In genomic region chr1:211259596-211260126, GRCh38 we compare ENCODE assay signal across 8 cellular contexts. TPM values are rescaled to one million over a fixed set of nuclear protein-coding genes. Genes with fewer than 3 reads are reported as not detected.
DNase-seq lines count a peak whose midpoint lies in the region; ATAC-seq and TF ChIP-seq lines count a peak whose summit lies in the region.

No MANE protein-coding gene starts in this region.

- POLR2A ChIA-PET in activated CD4-positive, alpha-beta T cell treated with anti-CD3 and anti-CD28 coated beads, Interleukin-2, amount 10 ng/mL, durations not matched to agents 7 days and 5 days (lab: Charles Lee), result no interaction called here

- H3K9me3 Mint-ChIP-seq in CD4-positive, CD25-positive, alpha-beta regulatory T cell, result peaks cover 0 to 1% (median 0%) of the 10 kb centered on the region in 7 donors
- no peaks in the 10 kb centered on the region for H3K9me3 Mint-ChIP-seq in activated CD4-positive, alpha-beta T cell treated with anti-CD3 and anti-CD28 coated beads, Interleukin-2, amount 10 ng/mL, durations not matched to agents 7 days and 5 days

- peaks cover 2% of the 10 kb centered on the region for H3K36me3 ChIP-seq in CD4-positive, CD25-positive, alpha-beta regulatory T cell (ENCODE audit: control insufficient read depth, insufficient read depth, low read length)
- H3K36me3 ChIP-seq in esophagus (ENCODE audit: control insufficient read depth in 2 of 2, insufficient read depth in 2 of 2, low read length in 1 of 2), result no peaks in the 10 kb centered on the region
- no peaks in the 10 kb centered on the region for H3K36me3 ChIP-seq in muscle layer of duodenum (ENCODE audit: control insufficient read depth in 1 of 2, insufficient read depth in 2 of 2, low read length in 2 of 2)
- H3K36me3 ChIP-seq in testis (ENCODE audit: low read depth, missing control alignments), result no peaks in the 10 kb centered on the region

- no peaks in the 10 kb centered on the region for H3K27me3 ChIP-seq in CD4-positive, CD25-positive, alpha-beta regulatory T cell (ENCODE audit: control insufficient read depth, insufficient read depth, low read length)
- H3K27me3 ChIP-seq in esophagus (ENCODE audit: control insufficient read depth in 1 of 2, insufficient read depth in 2 of 2, low read length in 2 of 2), result no peaks in the 10 kb centered on the region
- H3K27me3 ChIP-seq in muscle layer of duodenum (ENCODE audit: low read depth, low read length), result no peaks in the 10 kb centered on the region
- H3K27me3 ChIP-seq in testis, result no peaks in the 10 kb centered on the region

- TF ChIP-seq CTCF in testis (IDR thresholded peaks at IDR 0.05), result no peak

- peaks cover 18 to 39% (median 24%) of the 10 kb centered on the region in 4 donors for H3K4me1 Mint-ChIP-seq in CD4-positive, CD25-positive, alpha-beta regulatory T cell
- H3K4me1 Mint-ChIP-seq in activated CD4-positive, alpha-beta T cell treated with anti-CD3 and anti-CD28 coated beads, Interleukin-2, amount 10 ng/mL, durations not matched to agents 7 days and 5 days, result peaks cover 30% of the 10 kb centered on the region

- H3K9me3 ChIP-seq in CD4-positive, CD25-positive, alpha-beta regulatory T cell (ENCODE audit: control insufficient read depth in 2 of 2, low read length in 2 of 2), result no peaks in the 10 kb centered on the region
- H3K9me3 ChIP-seq in esophagus (ENCODE audit: control insufficient read depth in 2 of 2, insufficient read depth in 1 of 2, low read depth in 1 of 2, low read length in 1 of 2) (no peaks in the 10 kb centered on the region), muscle layer of duodenum (ENCODE audit: control insufficient read depth in 1 of 2, low read length in 2 of 2) (no peaks in the 10 kb centered on the region), testis (no peaks in the 10 kb centered on the region)

- peak overlapping the region; percentile 84 to 93 (median 86) for H3K27ac Mint-ChIP-seq in CD4-positive, CD25-positive, alpha-beta regulatory T cell
- peak overlapping the region; percentile 94 for H3K27ac Mint-ChIP-seq in activated CD4-positive, alpha-beta T cell treated with anti-CD3 and anti-CD28 coated beads, Interleukin-2, amount 10 ng/mL, durations not matched to agents 7 days and 5 days

- H3K27me3 Mint-ChIP-seq in CD4-positive, CD25-positive, alpha-beta regulatory T cell, result peaks cover 6% of the 10 kb centered on the region
- H3K27me3 Mint-ChIP-seq in activated CD4-positive, alpha-beta T cell treated with anti-CD3 and anti-CD28 coated beads, Interleukin-2, amount 10 ng/mL, durations not matched to agents 7 days and 5 days, result no peaks in the 10 kb centered on the region

- H3K4me1 ChIP-seq in CD4-positive, CD25-positive, alpha-beta regulatory T cell (ENCODE audit: control insufficient read depth, insufficient read depth, low read length, poor library complexity, severe bottlenecking), result peaks cover 19% of the 10 kb centered on the region
- H3K4me1 ChIP-seq in esophagus (ENCODE audit: control insufficient read depth in 2 of 2, insufficient read depth in 2 of 2, low read length in 1 of 2) (no peaks in the 10 kb centered on the region), muscle layer of duodenum (ENCODE audit: control insufficient read depth in 1 of 2, insufficient read depth in 2 of 2, low read length in 2 of 2) (peaks cover 16 to 20% of the 10 kb centered on the region in 2 donors), testis (peaks cover 14% of the 10 kb centered on the region)

- peak overlapping the region; percentile 87 to 99 (median 94) for H3K4me3 Mint-ChIP-seq in CD4-positive, CD25-positive, alpha-beta regulatory T cell
- peak overlapping the region; percentile 93 for H3K4me3 Mint-ChIP-seq in activated CD4-positive, alpha-beta T cell treated with anti-CD3 and anti-CD28 coated beads, Interleukin-2, amount 10 ng/mL, durations not matched to agents 7 days and 5 days

- H3K36me3 Mint-ChIP-seq in CD4-positive, CD25-positive, alpha-beta regulatory T cell, result peaks cover 9% of the 10 kb centered on the region
- H3K36me3 Mint-ChIP-seq in activated CD4-positive, alpha-beta T cell treated with anti-CD3 and anti-CD28 coated beads, Interleukin-2, amount 10 ng/mL, durations not matched to agents 7 days and 5 days (ENCODE audit: low read depth), result peaks cover 15% of the 10 kb centered on the region

- intact Hi-C loops in testis (cut with DNase I; ENCODE audit: low total_unique reads), result no loop called here

- ATAC-seq in CD4-positive, CD25-positive, alpha-beta regulatory T cell (ENCODE audit: low read depth in 2 of 2), result peak; percentile 19 to 26
- no peak for ATAC-seq in GM21360 (IDR thresholded peaks at IDR 0.05; ENCODE audit: unreplicated experiment)

- 1% methylated on average over 29 to 41 of the region's 44 CpGs for WGBS in esophagus, 2 donors
- 0 to 1% methylated on average over 10 to 30 of the region's 44 CpGs for WGBS in testis, 2 donors

- CTCF ChIA-PET in activated CD4-positive, alpha-beta T cell treated with anti-CD3 and anti-CD28 coated beads, Interleukin-2, amount 10 ng/mL, durations not matched to agents 7 days and 5 days (lab: Charles Lee), result no interaction called here

- TF ChIP-seq POLR2A in GM19099 (IDR thresholded peaks at IDR 0.05; ENCODE audit: extremely low read depth, insufficient read length, low read depth) (peak; percentile 2), testis (IDR thresholded peaks at IDR 0.05) (no peak)

- H3K4me3 ChIP-seq in CD4-positive, CD25-positive, alpha-beta regulatory T cell (ENCODE audit: low read depth, low read length), result peak overlapping the region; percentile 72
- peak overlapping the region; percentile 79 to 98 for H3K4me3 ChIP-seq in esophagus (ENCODE audit: low read depth in 1 of 2, low read length in 2 of 2)
- H3K4me3 ChIP-seq in muscle layer of duodenum (ENCODE audit: low read depth in 1 of 2, low read length in 2 of 2), result peak overlapping the region; percentile 73 to 98
- H3K4me3 ChIP-seq in testis, result peak overlapping the region; percentile 80 to 98

- peak in 1 of 3 donors; percentile 57 for DNase-seq in CD4-positive, CD25-positive, alpha-beta regulatory T cell
- DNase-seq in MV-4-11 (lab: John Stamatoyannopoulos, UW), result peak; percentile 20
- DNase-seq in activated CD4-positive, alpha-beta T cell treated with anti-CD3 and anti-CD28 coated beads, Interleukin-2, amount 10 ng/mL, durations not matched to agents 7 days and 5 days, result no peak
- DNase-seq in testis, result peak; percentile 73

- H3K27ac ChIP-seq in CD4-positive, CD25-positive, alpha-beta regulatory T cell (ENCODE audit: insufficient read depth, low read length, poor library complexity, severe bottlenecking), result peak overlapping the region; percentile 86
- H3K27ac ChIP-seq in esophagus (ENCODE audit: low read depth in 2 of 2, low read length in 1 of 2) (peak overlapping the region; percentile 98 to 99), muscle layer of duodenum (ENCODE audit: low read length) (no peak overlapping the region), testis (peak overlapping the region; percentile 98 to 100)

RNA-seq across cellular contexts. Expression of gene RCOR3, which starts 0.5 kb away (rescaled TPM):
- total RNA-seq in CD4-positive, CD25-positive, alpha-beta regulatory T cell, result 73.9 TPM
- 10 to 100 TPM; 22.7 to 28.5 (median 25.8) TPM for polyA plus RNA-seq in CD4-positive, CD25-positive, alpha-beta regulatory T cell
- total RNA-seq in activated CD4-positive, alpha-beta T cell treated with anti-CD3 and anti-CD28 coated beads, Interleukin-2, amount 10 ng/mL, durations not matched to agents 7 days and 5 days, result 10 to 100 TPM; 47.0 to 56.0 TPM
- polyA plus RNA-seq in esophagus (10 to 100 TPM; 12.4 to 20.6 TPM), testis (ENCODE audit: insufficient read depth, low read depth, low replicate concordance) (128 TPM)
- 100 to 1,000 TPM; 114 to 141 TPM for total RNA-seq in testis
